In genomic region chr21:40852563-40852962, GRCh38 we compare ENCODE assay signal across 18 cellular contexts. TPM values are rescaled to one million over a fixed set of nuclear protein-coding genes. Genes with fewer than 3 reads are reported as not detected.
DNase-seq lines count a peak whose midpoint lies in the region; ATAC-seq and TF ChIP-seq lines count a peak whose summit lies in the region.
"Had no signal": no experiment of that assay in that cellular context is flagged by ENCODE, and none has a peak within 500 bp of the region (broad histone marks: within the 10 kb centered on the region; RNA-seq: fewer than 3 reads in every experiment).

No MANE protein-coding gene starts in this region.

- H3K79me2 ChIP-seq in mammary epithelial cell (ENCODE audit: insufficient read depth, low read length), result no peaks in the 10 kb centered on the region
- no peaks in the 10 kb centered on the region for H3K79me2 ChIP-seq in OCI-LY3 (ENCODE audit: low read length)

- no peaks in the 10 kb centered on the region for H3K36me3 Mint-ChIP-seq in MCF 10A (ENCODE audit: insufficient read depth, unreplicated experiment)
- H3K36me3 Mint-ChIP-seq: CD14-positive monocyte had no signal

- peaks cover 17% of the 10 kb centered on the region for H3K9me3 Mint-ChIP-seq in MCF 10A (ENCODE audit: unreplicated experiment)

- H3K4me3 Mint-ChIP-seq in MCF 10A (ENCODE audit: unreplicated experiment), result no peak overlapping the region
- H3K4me3 Mint-ChIP-seq: CD14-positive monocyte, IgD-negative memory B cell had no signal

- no peak overlapping the region for H3K27ac ChIP-seq in mammary epithelial cell (ENCODE audit: insufficient read depth, low read depth, low read length)
- no peak overlapping the region for H3K27ac ChIP-seq in OCI-LY3 (ENCODE audit: low read length)
- H3K27ac ChIP-seq: HL-60 had no signal

- H3K4me1 Mint-ChIP-seq in MCF 10A (ENCODE audit: insufficient read depth, unreplicated experiment), result no peaks in the 10 kb centered on the region
- H3K4me1 Mint-ChIP-seq: CD14-positive monocyte, IgD-negative memory B cell had no signal

- dilution Hi-C loops in mammary epithelial cell (cut with HindIII; ENCODE audit: low sequenced_read_pairs), result no loop called here

- no peaks in the 10 kb centered on the region for H3K27me3 Mint-ChIP-seq in MCF 10A (ENCODE audit: insufficient read depth, unreplicated experiment)
- H3K27me3 Mint-ChIP-seq: IgD-negative memory B cell had no signal

- no peak overlapping the region for H3K4me3 ChIP-seq in mammary epithelial cell (replicated peaks in 1 of 3; ENCODE audit: insufficient read depth in 1 of 3, low read depth in 2 of 3, low read length in 3 of 3)
- no peak overlapping the region for H3K4me3 ChIP-seq in OCI-LY3 (ENCODE audit: low read length)

- H3K9me3 ChIP-seq in mammary epithelial cell (replicated peaks; ENCODE audit: insufficient read depth, low read length), result no peaks in the 10 kb centered on the region
- H3K9me3 ChIP-seq in OCI-LY3 (ENCODE audit: insufficient read depth, low read length), result peaks cover 8% of the 10 kb centered on the region; the same call in 1 of the 2 replicates

- no TSS peak for BruUV-seq in mammary epithelial cell (replicated peaks; lab: Mats Ljungman, UMichigan)
- BruUV-seq in MCF 10A (replicated peaks; lab: Mats Ljungman, UMichigan), result no TSS peak

- H4K20me1 ChIP-seq in mammary epithelial cell (ENCODE audit: insufficient read depth, low read length) (no peaks in the 10 kb centered on the region), OCI-LY3 (ENCODE audit: insufficient read depth, low read length) (no peaks in the 10 kb centered on the region)

- no peak for ATAC-seq in HG03565 (IDR thresholded peaks at IDR 0.05; ENCODE audit: unreplicated experiment)

- H3K4me1 ChIP-seq in mammary epithelial cell (ENCODE audit: insufficient read depth, low read length) (peaks cover 16% of the 10 kb centered on the region), OCI-LY3 (ENCODE audit: low read length) (peaks cover 11% of the 10 kb centered on the region)

- intact Hi-C loops in mammary epithelial cell (cut with micrococcal nuclease) (no loop called here), MCF 10A (cut with micrococcal nuclease) (no loop called here)

- DNase-seq in mammary epithelial cell (no peak), MCF 10A (ENCODE audit: unreplicated experiment) (no peak), iPS-NIHi7 (ENCODE audit: extremely low spot score) (peak; percentile 33), NCI-H526 treated with DMSO at 0.1 percent for 48 hours (lab: John Stamatoyannopoulos, UW) (no peak)
- DNase-seq in activated effector memory CD4-positive, alpha-beta T cell treated with Interleukin-2 at 50 U/mL for 16 hours, result no peak
- DNase-seq: HCEC 1CT, Kasumi-1, NCI-H1417, NCI-H187 treated with DMSO at 0.1 percent for 48 hours, NCI-H774, RPMI8226, SIG-M5 had no signal

- WGBS in mammary epithelial cell (ENCODE audit: low coverage, missing lambda C conversion rate), result 74% methylated on average over 5 of the region's 5 CpGs

- CTCF ChIA-PET in mammary epithelial cell (lab: Charles Lee; ENCODE audit: low non-redundant PET) (interaction anchor here (1.0 kb wide), 1 partner anchor 9 kb away, joined by 3 read pairs; no protein-coding TSS in a partner anchor), MCF 10A (lab: Yijun Ruan, JAX) (no interaction called here)

- H3K36me3 ChIP-seq in mammary epithelial cell (ENCODE audit: insufficient read depth, low read length) (no peaks in the 10 kb centered on the region), OCI-LY3 (replicated peaks; ENCODE audit: low read depth, low read length) (peaks cover 3% of the 10 kb centered on the region)

- in situ Hi-C loops in mammary epithelial cell (cut with MboI; ENCODE audit: low sequenced_read_pairs in 2 of 2), result no loop called here

- H3K27ac Mint-ChIP-seq in MCF 10A (ENCODE audit: low read depth, unreplicated experiment), result no peak overlapping the region
- H3K27ac Mint-ChIP-seq: CD14-positive monocyte, IgD-negative memory B cell had no signal

- H2AFZ ChIP-seq in mammary epithelial cell (ENCODE audit: low read depth, low read length) (no peak overlapping the region), OCI-LY3 (ENCODE audit: low read depth, low read length) (no peak overlapping the region)

- TF ChIP-seq CTCF in mammary epithelial cell (conservative IDR thresholded peaks at IDR 0.05 in 1 of 2, IDR thresholded peaks at IDR 0.05 in 1 of 2; ENCODE audit: extremely low read depth in 1 of 2, insufficient read depth in 1 of 2, low read depth in 1 of 2, low read length in 2 of 2) (peak; percentile 20 to 39), MCF 10A (IDR thresholded peaks at IDR 0.05; ENCODE audit: unreplicated experiment) (no peak), OCI-LY3 (IDR thresholded peaks at IDR 0.05; ENCODE audit: low read depth, low read length) (peak; percentile 30)

- H3K27me3 ChIP-seq in mammary epithelial cell (ENCODE audit: insufficient read depth, low read length), result no peaks in the 10 kb centered on the region
- no peaks in the 10 kb centered on the region for H3K27me3 ChIP-seq in OCI-LY3 (ENCODE audit: low read depth, low read length)

- POLR2A ChIA-PET in MCF 10A (lab: Yijun Ruan, JAX), result no interaction called here

- no peak overlapping the region for H3K9ac ChIP-seq in mammary epithelial cell (ENCODE audit: insufficient read depth, low read length)
- no peak overlapping the region for H3K9ac ChIP-seq in OCI-LY3 (ENCODE audit: low read length)

- H3K4me2 ChIP-seq in mammary epithelial cell (ENCODE audit: insufficient read depth, low read depth, low read length) (no peak overlapping the region), OCI-LY3 (ENCODE audit: low read length) (no peak overlapping the region)

RNA-seq across cellular contexts. Expression of gene DSCAM, which starts 5.6 kb away (rescaled TPM):
- total RNA-seq in mammary epithelial cell, result 1 to 10 TPM; 4.7 to 8.1 TPM
- 3.6 TPM for polyA plus RNA-seq in mammary epithelial cell
- 7.0 TPM for polyA minus RNA-seq in mammary epithelial cell
- 0.29 and 0.33 TPM in 2 replicates for total RNA-seq in MCF 10A (2022)
- total RNA-seq: A673 had no signal
- polyA plus RNA-seq: CD14-positive monocyte, IgD-negative memory B cell had no signal
